ENCODE assay signal across 24 cellular contexts in genomic region chr3:127200086-127200691, GRCh38. TPM values are rescaled to one million over a fixed set of nuclear protein-coding genes. Genes with fewer than 3 reads are reported as not detected.
"Had no signal": no experiment of that assay in that cellular context is flagged by ENCODE, and none has a peak within 500 bp of the region (broad histone marks: within the 10 kb centered on the region; RNA-seq: fewer than 3 reads in every experiment).

No MANE protein-coding gene starts in this region.

- H3K27me3 ChIP-seq: breast epithelium, Peyer's patch had no signal

- H3K36me3 ChIP-seq: breast epithelium, MG63, Peyer's patch, SJCRH30, WERI-Rb-1 had no signal

- H3K9me3 ChIP-seq: Peyer's patch, SJCRH30 had no signal

- H3K27ac ChIP-seq: breast epithelium, Peyer's patch, RWPE1, SJCRH30, WERI-Rb-1 had no signal

- H3K4me3 ChIP-seq: breast epithelium, MG63, Peyer's patch, SJCRH30 had no signal

- H3K27me3 Mint-ChIP-seq: activated CD4-positive, alpha-beta T cell treated with anti-CD3 and anti-CD28 coated beads for 36 hours had no signal

- H3K4me1 ChIP-seq: breast epithelium, Peyer's patch, SJCRH30 had no signal

- H3K4me1 Mint-ChIP-seq: activated CD4-positive, alpha-beta T cell treated with anti-CD3 and anti-CD28 coated beads for 36 hours; activated naive CD4-positive, alpha-beta T cell treated with anti-CD3 and anti-CD28 coated beads, Interleukin-2, amount 50 U/mL, for 24 hours had no signal

- H3K27ac Mint-ChIP-seq: activated CD4-positive, alpha-beta T cell treated with anti-CD3 and anti-CD28 coated beads for 36 hours; activated CD8-positive, alpha-beta T cell treated with anti-CD3 and anti-CD28 coated beads, Interleukin-2, amount 10 ng/mL, durations not matched to agents 7 days and 5 days; activated naive CD4-positive, alpha-beta T cell treated with anti-CD3 and anti-CD28 coated beads, Interleukin-2, amount 50 U/mL, for 24 hours had no signal

- H3K4me3 Mint-ChIP-seq: activated CD4-positive, alpha-beta T cell treated with anti-CD3 and anti-CD28 coated beads for 36 hours; activated CD8-positive, alpha-beta T cell treated with anti-CD3 and anti-CD28 coated beads, Interleukin-2, amount 10 ng/mL, durations not matched to agents 7 days and 5 days; activated naive CD4-positive, alpha-beta T cell treated with anti-CD3 and anti-CD28 coated beads, Interleukin-2, amount 50 U/mL, for 24 hours had no signal

- DNase-seq: activated CD4-positive, alpha-beta T cell treated with anti-CD3 and anti-CD28 coated beads for 36 hours; activated CD8-positive, alpha-beta memory T cell treated with anti-CD3 and anti-CD28 coated beads, Interleukin-2, amount 50 U/mL, for 48 hours; activated CD8-positive, alpha-beta T cell treated with anti-CD3 and anti-CD28 coated beads, Interleukin-2, amount 10 ng/mL, durations not matched to agents 7 days and 5 days; activated T-cell treated with anti-CD3 and anti-CD28 coated beads, Interleukin-2, amount 50 U/mL, for 1 hour; aorta; caudate nucleus; MG63; NCI-H1105; NCI-H1436 treated with DMSO at 0.1 percent for 48 hours; NCI-H187; NCI-H2081; NCI-H510A treated with DMSO at 0.1 percent for 48 hours; NCI-H69; NK-92 treated with Interleukin-12 subunit alpha and Interleukin-12 subunit beta, amount 100 ng/mL, for 24 hours; Peyer's patch; Right ventricle myocardium superior; SJCRH30; SK-N-SH; T-helper 1 cell; WERI-Rb-1 had no signal

- H3K4me2 ChIP-seq: SK-N-SH had no signal

- H3K9ac ChIP-seq: SK-N-SH had no signal

- H3K36me3 Mint-ChIP-seq: activated naive CD4-positive, alpha-beta T cell treated with anti-CD3 and anti-CD28 coated beads, Interleukin-2, amount 50 U/mL, for 24 hours had no signal

RNA-seq across cellular contexts. Expression of gene PRR23E, which starts 7.3 kb away (rescaled TPM):
- total RNA-seq: activated CD4-positive, alpha-beta T cell treated with anti-CD3 and anti-CD28 coated beads for 36 hours; activated CD8-positive, alpha-beta T cell treated with anti-CD3 and anti-CD28 coated beads, Interleukin-2, amount 10 ng/mL, durations not matched to agents 7 days and 5 days; aorta; breast epithelium; Peyer's patch; Right ventricle myocardium superior; SJCRH30; T-helper 2 cell treated with Interferon-gamma antibody and Interleukin-4, amounts not matched to agents 100 ng/mL and 5 ng/mL, for 36 hours had no signal
- polyA plus RNA-seq: aorta, SK-N-SH had no signal
